In the genomic region with DNA sequence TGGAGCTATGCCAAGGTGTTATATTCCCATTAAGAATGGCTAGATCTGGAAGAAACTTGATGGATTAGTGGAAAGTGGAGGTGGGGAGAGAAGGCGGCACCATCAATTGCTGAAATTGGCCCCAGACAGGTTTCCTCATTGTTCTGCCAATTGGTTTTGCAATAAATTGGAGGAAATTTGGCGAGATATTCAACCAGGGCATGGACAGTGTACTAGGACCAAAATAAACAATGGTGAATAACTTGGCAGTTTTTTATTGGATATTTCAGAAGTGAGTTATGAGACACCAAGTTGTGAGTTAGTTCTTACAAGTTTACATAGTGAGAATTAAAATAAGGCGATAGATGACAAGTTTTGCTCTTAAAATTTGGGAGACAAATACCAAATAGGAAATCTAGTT, we compare ENCODE assay signal across 2 cellular contexts.
TF ChIP-seq lines count a peak whose summit lies in the region.

No MANE protein-coding gene starts in this region.

TF ChIP-seq in liver, 16 proteins besides CTCF, POLR2A, EP300 and RAD21:
- TF ChIP-seq FOXA1 (IDR thresholded peaks at IDR 0.05) (no peak), HNF4G (IDR thresholded peaks at IDR 0.05) (no peak), YY1 (IDR thresholded peaks at IDR 0.05) (peak; percentile 48), GABPA (IDR thresholded peaks at IDR 0.05 in 1 of 2, conservative IDR thresholded peaks at IDR 0.05 in 1 of 2) (no peak), FOXA2 (IDR thresholded peaks at IDR 0.05) (peak; percentile 40), JUND (IDR thresholded peaks at IDR 0.05) (peak in 1 of 2 donors; percentile 17), NR2F2 (IDR thresholded peaks at IDR 0.05) (no peak), SP1 (IDR thresholded peaks at IDR 0.05) (no peak), TAF1 (conservative IDR thresholded peaks at IDR 0.05) (no peak), EGR1 (IDR thresholded peaks at IDR 0.05; ENCODE audit: low read depth in 2 of 2) (peak in 1 of 2 donors; percentile 26), HNF4A (conservative IDR thresholded peaks at IDR 0.05) (peak; percentile 20 to 61), RXRA (IDR thresholded peaks at IDR 0.05) (peak; percentile 38 to 86)
- TF ChIP-seq, protein P1, sequence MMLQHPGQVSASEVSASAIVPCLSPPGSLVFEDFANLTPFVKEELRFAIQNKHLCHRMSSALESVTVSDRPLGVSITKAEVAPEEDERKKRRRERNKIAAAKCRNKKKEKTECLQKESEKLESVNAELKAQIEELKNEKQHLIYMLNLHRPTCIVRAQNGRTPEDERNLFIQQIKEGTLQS (IDR thresholded peaks at IDR 0.05), result no peak
- TF ChIP-seq, protein P2, sequence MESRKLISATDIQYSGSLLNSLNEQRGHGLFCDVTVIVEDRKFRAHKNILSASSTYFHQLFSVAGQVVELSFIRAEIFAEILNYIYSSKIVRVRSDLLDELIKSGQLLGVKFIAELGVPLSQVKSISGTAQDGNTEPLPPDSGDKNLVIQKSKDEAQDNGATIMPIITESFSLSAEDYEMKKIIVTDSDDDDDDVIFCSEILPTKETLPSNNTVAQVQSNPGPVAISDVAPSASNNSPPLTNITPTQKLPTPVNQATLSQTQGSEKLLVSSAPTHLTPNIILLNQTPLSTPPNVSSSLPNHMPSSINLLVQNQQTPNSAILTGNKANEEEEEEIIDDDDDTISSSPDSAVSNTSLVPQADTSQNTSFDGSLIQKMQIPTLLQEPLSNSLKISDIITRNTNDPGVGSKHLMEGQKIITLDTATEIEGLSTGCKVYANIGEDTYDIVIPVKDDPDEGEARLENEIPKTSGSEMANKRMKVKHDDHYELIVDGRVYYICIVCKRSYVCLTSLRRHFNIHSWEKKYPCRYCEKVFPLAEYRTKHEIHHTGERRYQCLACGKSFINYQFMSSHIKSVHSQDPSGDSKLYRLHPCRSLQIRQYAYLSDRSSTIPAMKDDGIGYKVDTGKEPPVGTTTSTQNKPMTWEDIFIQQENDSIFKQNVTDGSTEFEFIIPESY (IDR thresholded peaks at IDR 0.05), result peak; percentile 48
- TF ChIP-seq, protein P3, sequence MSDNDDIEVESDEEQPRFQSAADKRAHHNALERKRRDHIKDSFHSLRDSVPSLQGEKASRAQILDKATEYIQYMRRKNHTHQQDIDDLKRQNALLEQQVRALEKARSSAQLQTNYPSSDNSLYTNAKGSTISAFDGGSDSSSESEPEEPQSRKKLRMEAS (IDR thresholded peaks at IDR 0.05), result peak; percentile 54
- TF ChIP-seq, protein P4, sequence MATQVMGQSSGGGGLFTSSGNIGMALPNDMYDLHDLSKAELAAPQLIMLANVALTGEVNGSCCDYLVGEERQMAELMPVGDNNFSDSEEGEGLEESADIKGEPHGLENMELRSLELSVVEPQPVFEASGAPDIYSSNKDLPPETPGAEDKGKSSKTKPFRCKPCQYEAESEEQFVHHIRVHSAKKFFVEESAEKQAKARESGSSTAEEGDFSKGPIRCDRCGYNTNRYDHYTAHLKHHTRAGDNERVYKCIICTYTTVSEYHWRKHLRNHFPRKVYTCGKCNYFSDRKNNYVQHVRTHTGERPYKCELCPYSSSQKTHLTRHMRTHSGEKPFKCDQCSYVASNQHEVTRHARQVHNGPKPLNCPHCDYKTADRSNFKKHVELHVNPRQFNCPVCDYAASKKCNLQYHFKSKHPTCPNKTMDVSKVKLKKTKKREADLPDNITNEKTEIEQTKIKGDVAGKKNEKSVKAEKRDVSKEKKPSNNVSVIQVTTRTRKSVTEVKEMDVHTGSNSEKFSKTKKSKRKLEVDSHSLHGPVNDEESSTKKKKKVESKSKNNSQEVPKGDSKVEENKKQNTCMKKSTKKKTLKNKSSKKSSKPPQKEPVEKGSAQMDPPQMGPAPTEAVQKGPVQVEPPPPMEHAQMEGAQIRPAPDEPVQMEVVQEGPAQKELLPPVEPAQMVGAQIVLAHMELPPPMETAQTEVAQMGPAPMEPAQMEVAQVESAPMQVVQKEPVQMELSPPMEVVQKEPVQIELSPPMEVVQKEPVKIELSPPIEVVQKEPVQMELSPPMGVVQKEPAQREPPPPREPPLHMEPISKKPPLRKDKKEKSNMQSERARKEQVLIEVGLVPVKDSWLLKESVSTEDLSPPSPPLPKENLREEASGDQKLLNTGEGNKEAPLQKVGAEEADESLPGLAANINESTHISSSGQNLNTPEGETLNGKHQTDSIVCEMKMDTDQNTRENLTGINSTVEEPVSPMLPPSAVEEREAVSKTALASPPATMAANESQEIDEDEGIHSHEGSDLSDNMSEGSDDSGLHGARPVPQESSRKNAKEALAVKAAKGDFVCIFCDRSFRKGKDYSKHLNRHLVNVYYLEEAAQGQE (IDR thresholded peaks at IDR 0.05), result no peak

TF ChIP-seq in HepG2, 621 proteins besides CTCF, POLR2A, EP300 and RAD21:
- TF ChIP-seq, protein P5, sequence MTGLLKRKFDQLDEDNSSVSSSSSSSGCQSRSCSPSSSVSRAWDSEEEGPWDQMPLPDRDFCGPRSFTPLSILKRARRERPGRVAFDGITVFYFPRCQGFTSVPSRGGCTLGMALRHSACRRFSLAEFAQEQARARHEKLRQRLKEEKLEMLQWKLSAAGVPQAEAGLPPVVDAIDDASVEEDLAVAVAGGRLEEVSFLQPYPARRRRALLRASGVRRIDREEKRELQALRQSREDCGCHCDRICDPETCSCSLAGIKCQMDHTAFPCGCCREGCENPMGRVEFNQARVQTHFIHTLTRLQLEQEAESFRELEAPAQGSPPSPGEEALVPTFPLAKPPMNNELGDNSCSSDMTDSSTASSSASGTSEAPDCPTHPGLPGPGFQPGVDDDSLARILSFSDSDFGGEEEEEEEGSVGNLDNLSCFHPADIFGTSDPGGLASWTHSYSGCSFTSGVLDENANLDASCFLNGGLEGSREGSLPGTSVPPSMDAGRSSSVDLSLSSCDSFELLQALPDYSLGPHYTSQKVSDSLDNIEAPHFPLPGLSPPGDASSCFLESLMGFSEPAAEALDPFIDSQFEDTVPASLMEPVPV (CRISPR knock-in tag; IDR thresholded peaks at IDR 0.05), result no peak
- TF ChIP-seq SIX4 (CRISPR knock-in tag; IDR thresholded peaks at IDR 0.05), result no peak
- TF ChIP-seq FOXP1 (IDR thresholded peaks at IDR 0.05), result no peak
- no peak for TF ChIP-seq FOXP1 (CRISPR knock-in tag; IDR thresholded peaks at IDR 0.05)
